In the genomic region with DNA sequence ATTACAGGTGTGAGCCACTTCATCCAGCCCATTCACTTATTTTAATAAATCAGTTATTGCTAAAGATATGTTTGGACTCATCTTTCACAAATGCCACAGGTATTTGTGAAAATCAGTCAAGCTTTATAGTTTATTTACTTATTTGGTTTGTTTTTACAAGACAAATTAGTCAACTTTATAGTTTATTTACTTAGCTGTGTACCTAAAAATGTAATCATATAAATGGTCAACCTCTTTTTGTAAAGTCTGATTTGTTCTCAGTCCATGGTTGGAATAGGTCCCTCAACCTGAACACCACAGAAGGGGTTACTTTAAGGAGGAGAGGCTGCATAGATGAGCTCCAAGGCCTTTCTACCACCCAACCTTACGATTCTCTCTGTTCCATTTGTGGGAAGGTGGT, we compare ENCODE assay signal across 30 cellular contexts.
"Had no signal": no experiment of that assay in that cellular context is flagged by ENCODE, and none has a peak within 500 bp of the region (broad histone marks: within the 10 kb centered on the region; RNA-seq: fewer than 3 reads in every experiment).

No MANE protein-coding gene starts in this region.

- H3K36me3 Mint-ChIP-seq: stimulated activated naive B cell treated with anti-CD40 and anti-IgM and Interleukin-4, amounts not matched to agents 10 μg/mL and 1 μg/mL and 100 μg/mL, for 72 hours had no signal

- H3K9me3 Mint-ChIP-seq: activated B cell treated with CpG ODN at 0.5 μM for 24 hours; activated naive CD4-positive, alpha-beta T cell treated with anti-CD3 and anti-CD28 coated beads for 36 hours; activated naive CD8-positive, alpha-beta T cell treated with anti-CD3 and anti-CD28 coated beads, Interleukin-2, amount 10 ng/mL, durations not matched to agents 7 days and 5 days; nephron; stimulated activated naive B cell treated with anti-CD40 and anti-IgM and Interleukin-4, amounts not matched to agents 10 μg/mL and 1 μg/mL and 100 μg/mL, for 72 hours; T-helper 1 cell treated with Interleukin-12 subunit alpha and Interleukin-12 subunit beta and Interleukin-4 antibody, amounts not matched to agents 30 μg/mL and 1 μg/mL, for 36 hours had no signal

- H3K36me3 ChIP-seq: esophagus squamous epithelium, left lung, pancreas, prostate gland, sigmoid colon, transverse colon, vagina had no signal

- H3K4me3 Mint-ChIP-seq: activated B cell treated with CpG ODN at 0.5 μM for 24 hours; activated CD4-positive, alpha-beta T cell treated with anti-CD3 and anti-CD28 coated beads for 36 hours; activated naive CD4-positive, alpha-beta T cell treated with anti-CD3 and anti-CD28 coated beads for 36 hours; activated naive CD8-positive, alpha-beta T cell treated with anti-CD3 and anti-CD28 coated beads, Interleukin-2, amount 10 ng/mL, durations not matched to agents 7 days and 5 days; nephron; stimulated activated naive B cell treated with anti-CD40 and anti-IgM and Interleukin-4, amounts not matched to agents 10 μg/mL and 1 μg/mL and 100 μg/mL, for 72 hours; T-helper 1 cell treated with Interleukin-12 subunit alpha and Interleukin-12 subunit beta and Interleukin-4 antibody, amounts not matched to agents 30 μg/mL and 1 μg/mL, for 36 hours had no signal

- ATAC-seq: activated CD4-positive, alpha-beta T cell treated with anti-CD3 and anti-CD28 coated beads for 36 hours; left lung; mucosa of descending colon; pancreas; stimulated activated naive B cell treated with anti-CD40 and anti-IgM and Interleukin-4, amounts not matched to agents 10 μg/mL and 1 μg/mL and 100 μg/mL, for 72 hours had no signal

- H3K4me3 ChIP-seq: esophagus squamous epithelium, left lung, lung, mucosa of descending colon, pancreas, prostate gland, sigmoid colon, smooth muscle cell, testis, transverse colon, vagina had no signal

- H3K27ac ChIP-seq: epithelial cell of prostate, pancreas, prostate gland, testis had no signal

- H3K27ac Mint-ChIP-seq: activated B cell treated with CpG ODN at 0.5 μM for 24 hours; activated CD4-positive, alpha-beta T cell treated with anti-CD3 and anti-CD28 coated beads for 36 hours; activated naive CD4-positive, alpha-beta T cell treated with anti-CD3 and anti-CD28 coated beads for 36 hours; activated naive CD8-positive, alpha-beta T cell treated with anti-CD3 and anti-CD28 coated beads, Interleukin-2, amount 10 ng/mL, durations not matched to agents 7 days and 5 days; nephron; stimulated activated naive B cell treated with anti-CD40 and anti-IgM and Interleukin-4, amounts not matched to agents 10 μg/mL and 1 μg/mL and 100 μg/mL, for 72 hours; T-helper 1 cell treated with Interleukin-12 subunit alpha and Interleukin-12 subunit beta and Interleukin-4 antibody, amounts not matched to agents 30 μg/mL and 1 μg/mL, for 36 hours had no signal

- DNase-seq: activated B cell treated with CpG ODN at 0.5 μM for 24 hours; activated CD4-positive, alpha-beta T cell treated with anti-CD3 and anti-CD28 coated beads for 36 hours; activated CD4-positive, alpha-beta T cell treated with anti-CD3 and anti-CD28 coated beads, Interleukin-2, amount 50 U/mL, for 4 hours; activated effector memory CD4-positive, alpha-beta T cell treated with Interleukin-2 at 50 U/mL for 16 hours; activated naive CD4-positive, alpha-beta T cell treated with anti-CD3 and anti-CD28 coated beads for 36 hours; activated naive CD8-positive, alpha-beta T cell treated with anti-CD3 and anti-CD28 coated beads, Interleukin-2, amount 10 ng/mL, durations not matched to agents 7 days and 5 days; activated T-cell treated with anti-CD3 and anti-CD28 coated beads for 4 hours; central memory CD4-positive, alpha-beta T cell; dermis blood vessel endothelial cell; effector CD4-positive, alpha-beta T cell; esophagus squamous epithelium; foreskin melanocyte; left lung; mucosa of descending colon; pancreas; retina; sigmoid colon; stimulated activated CD4-positive, alpha-beta T cell treated with anti-CD3 and anti-CD28 coated beads, Interleukin-2, amount 100 ng/mL, for 24 hours; stimulated activated naive B cell treated with anti-CD40 and anti-IgM and Interleukin-4, amounts not matched to agents 10 μg/mL and 1 μg/mL and 100 μg/mL, for 72 hours; SW 1271; T1000; testis; transverse colon had no signal

- H3K27me3 ChIP-seq: esophagus squamous epithelium, left lung, pancreas, sigmoid colon, testis, transverse colon, vagina had no signal

- H3K9me3 ChIP-seq: esophagus squamous epithelium, left lung, mucosa of descending colon, pancreas, prostate gland, sigmoid colon, testis, transverse colon, vagina had no signal

- H3K4me2 ChIP-seq: smooth muscle cell had no signal

- H3K27me3 Mint-ChIP-seq: activated CD4-positive, alpha-beta T cell treated with anti-CD3 and anti-CD28 coated beads for 36 hours; activated naive CD8-positive, alpha-beta T cell treated with anti-CD3 and anti-CD28 coated beads, Interleukin-2, amount 10 ng/mL, durations not matched to agents 7 days and 5 days had no signal
